In the genomic region with DNA sequence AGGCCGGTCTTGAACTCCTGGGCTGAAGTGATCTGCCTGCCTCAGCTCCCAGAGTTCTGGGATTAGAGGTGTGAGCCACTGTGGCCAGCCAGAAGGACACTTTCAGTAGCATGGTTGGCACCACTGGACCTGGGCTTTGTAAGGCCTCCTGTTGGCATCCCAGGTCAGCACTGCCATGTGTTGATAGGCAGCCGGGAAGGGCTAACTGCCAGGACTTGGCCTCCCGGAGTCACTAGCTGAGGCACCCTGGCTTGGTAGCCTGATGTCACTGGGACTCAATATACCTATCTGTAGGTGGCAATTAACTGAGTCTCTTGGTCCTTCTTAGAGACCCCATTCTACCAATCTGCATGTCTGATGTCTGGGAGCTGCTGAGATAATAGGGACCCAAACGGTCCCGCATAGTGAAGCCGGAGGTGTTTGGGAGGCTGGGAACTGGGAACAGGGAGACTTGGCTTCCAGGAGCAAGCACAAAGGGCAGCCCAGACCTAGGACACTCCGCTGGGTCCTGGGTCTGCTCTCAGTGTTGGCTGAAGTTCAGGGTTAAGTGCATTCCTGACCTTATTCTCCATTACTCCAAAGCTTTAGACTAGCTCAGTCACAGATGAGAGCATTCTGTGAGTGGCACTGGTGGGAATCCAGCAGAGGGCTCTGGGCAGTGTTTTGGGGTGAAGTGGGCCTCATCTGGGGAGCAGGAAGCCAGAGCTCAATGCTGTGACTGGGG, we compare ENCODE assay signal across 21 cellular contexts. TPM values are rescaled to one million over a fixed set of nuclear protein-coding genes. Genes with fewer than 3 reads are reported as not detected.
A peak's percentile ranks its signal among the peaks of the same experiment; 100 is the strongest.
DNase-seq lines count a peak whose midpoint lies in the region; ATAC-seq, FAIRE-seq and TF ChIP-seq lines count a peak whose summit lies in the region.
"Had no signal": no experiment of that assay in that cellular context is flagged by ENCODE, and none has a peak within 500 bp of the region (broad histone marks: within the 10 kb centered on the region; RNA-seq: fewer than 3 reads in every experiment).

No MANE protein-coding gene starts in this region.

- intact Hi-C loops in CD4-positive, alpha-beta T cell (cut with DNase I, micrococcal nuclease) = loop anchor here in 1 of 2 experiments (5.0 kb wide), 4 partner anchors 328 to 1358 kb away; a partner anchor contains a TSS
- intact Hi-C loops in activated CD8-positive, alpha-beta T cell treated with anti-CD3 and anti-CD28 coated beads for 36 hours (cut with micrococcal nuclease) = no loop called here
- intact Hi-C loops in right lobe of liver (cut with DNase I) = no loop called here

- POLR2A ChIA-PET in CD4-positive, alpha-beta T cell (lab: Charles Lee) = interaction anchor here (0.6 to 1.1 kb wide), 2 partner anchors 453 to 1283 kb away, joined by 4 read pairs; no protein-coding TSS in a partner anchor
- POLR2A ChIA-PET in CD8-positive, alpha-beta memory T cell (lab: Charles Lee) = no interaction called here
- POLR2A ChIA-PET in activated CD8-positive, alpha-beta T cell treated with anti-CD3 and anti-CD28 coated beads for 36 hours (lab: Charles Lee) = interaction anchor here (0.8 to 1.0 kb wide), 2 partner anchors 15 to 470 kb away, joined by 3 read pairs; no protein-coding TSS in a partner anchor

- no peaks in the 10 kb centered on the region for H3K9me3 ChIP-seq in CD4-positive, alpha-beta T cell (ENCODE audit: control insufficient read depth, low read length)
- H3K9me3 ChIP-seq in CD8-positive, alpha-beta memory T cell (ENCODE audit: low read length) = no peaks in the 10 kb centered on the region
- no peaks in the 10 kb centered on the region for H3K9me3 ChIP-seq in right lobe of liver
- H3K9me3 ChIP-seq: heart right ventricle had no signal

- no peak for TF ChIP-seq POLR2A in right lobe of liver (IDR thresholded peaks at IDR 0.05)

- peak overlapping the region; percentile 89 for H3K27ac Mint-ChIP-seq in CD4-positive, alpha-beta T cell
- peak overlapping the region in 3 of 8 donors; percentile 11 to 80 (median 76) for H3K27ac Mint-ChIP-seq in CD8-positive, alpha-beta memory T cell
- H3K27ac Mint-ChIP-seq in activated CD8-positive, alpha-beta T cell treated with anti-CD3 and anti-CD28 coated beads for 36 hours = peak overlapping the region; percentile 85

- no peaks in the 10 kb centered on the region for H3K27me3 ChIP-seq in CD4-positive, alpha-beta T cell (ENCODE audit: control insufficient read depth, insufficient read depth, low read length)
- no peaks in the 10 kb centered on the region for H3K27me3 ChIP-seq in CD8-positive, alpha-beta memory T cell (ENCODE audit: insufficient read depth, low read length, poor library complexity, severe bottlenecking)
- no peaks in the 10 kb centered on the region for H3K27me3 ChIP-seq in right lobe of liver
- H3K27me3 ChIP-seq: heart right ventricle had no signal

- no peaks in the 10 kb centered on the region for H3K27me3 Mint-ChIP-seq in CD4-positive, alpha-beta T cell
- peaks cover 0 to 4% of the 10 kb centered on the region in 2 donors for H3K27me3 Mint-ChIP-seq in CD8-positive, alpha-beta memory T cell
- no peaks in the 10 kb centered on the region for H3K27me3 Mint-ChIP-seq in activated CD8-positive, alpha-beta T cell treated with anti-CD3 and anti-CD28 coated beads for 36 hours

- H3K4me3 ChIP-seq in CD8-positive, alpha-beta memory T cell (ENCODE audit: low read length) = no peak overlapping the region
- no peak overlapping the region for H3K4me3 ChIP-seq in right lobe of liver
- H3K4me3 ChIP-seq: heart right ventricle, lung, smooth muscle cell had no signal

- H3K9me3 Mint-ChIP-seq in CD4-positive, alpha-beta T cell = no peaks in the 10 kb centered on the region
- H3K9me3 Mint-ChIP-seq in CD8-positive, alpha-beta memory T cell = no peaks in the 10 kb centered on the region
- H3K9me3 Mint-ChIP-seq in activated CD8-positive, alpha-beta T cell treated with anti-CD3 and anti-CD28 coated beads for 36 hours = no peaks in the 10 kb centered on the region

- CTCF ChIA-PET in CD4-positive, alpha-beta T cell (lab: Charles Lee) = interaction anchor here (0.7 kb wide), 1 partner anchor 157 kb away, joined by 3 read pairs; no protein-coding TSS in a partner anchor
- CTCF ChIA-PET in CD8-positive, alpha-beta memory T cell (lab: Charles Lee) = interaction anchor here (0.7 to 1.3 kb wide), 3 partner anchors 36 to 190 kb away, joined by 3 to 5 read pairs (median 3); no protein-coding TSS in a partner anchor
- CTCF ChIA-PET in activated CD8-positive, alpha-beta T cell treated with anti-CD3 and anti-CD28 coated beads for 36 hours (lab: Charles Lee) = interaction anchor here (0.6 to 0.9 kb wide), 3 partner anchors 9 to 61 kb away, joined by 3 read pairs; no protein-coding TSS in a partner anchor

- 47% methylated on average over 3 of the region's 7 CpGs for WGBS in right lobe of liver (ENCODE audit: insufficient coverage, low coverage, low lambda C conversion rate, missing lambda C conversion rate)

- peaks cover 32% of the 10 kb centered on the region for H3K4me1 Mint-ChIP-seq in CD4-positive, alpha-beta T cell (ENCODE audit: low read depth)
- H3K4me1 Mint-ChIP-seq in CD8-positive, alpha-beta memory T cell = peaks cover 23 to 36% (median 27%) of the 10 kb centered on the region in 3 donors
- H3K4me1 Mint-ChIP-seq in activated CD8-positive, alpha-beta T cell treated with anti-CD3 and anti-CD28 coated beads for 36 hours (ENCODE audit: low read depth) = peaks cover 32% of the 10 kb centered on the region

- H3K36me3 Mint-ChIP-seq in CD4-positive, alpha-beta T cell (ENCODE audit: low read depth) = peaks cover 5% of the 10 kb centered on the region
- peaks cover 0 to 3% (median 3%) of the 10 kb centered on the region in 3 donors for H3K36me3 Mint-ChIP-seq in CD8-positive, alpha-beta memory T cell
- no peaks in the 10 kb centered on the region for H3K36me3 Mint-ChIP-seq in activated CD8-positive, alpha-beta T cell treated with anti-CD3 and anti-CD28 coated beads for 36 hours (ENCODE audit: low read depth)

- no peak overlapping the region for H3K27ac ChIP-seq in CD4-positive, alpha-beta T cell (ENCODE audit: low read depth, low read length)
- no peak overlapping the region for H3K27ac ChIP-seq in CD8-positive, alpha-beta memory T cell (ENCODE audit: low read depth, low read length)
- H3K27ac ChIP-seq in right lobe of liver (peak overlapping the region in 1 of 3 donors; percentile 47), caudate nucleus (ENCODE audit: low read depth, low read length) (no peak overlapping the region)

- H3K4me1 ChIP-seq in CD8-positive, alpha-beta memory T cell (ENCODE audit: insufficient read depth, low read length) = peaks cover 27% of the 10 kb centered on the region
- H3K4me1 ChIP-seq in right lobe of liver = peaks cover 0 to 65% (median 20%) of the 10 kb centered on the region in 4 donors

- DNase-seq in CD4-positive, alpha-beta T cell = no peak
- DNase-seq in CD8-positive, alpha-beta memory T cell = no peak
- DNase-seq in activated CD8-positive, alpha-beta T cell treated with anti-CD3 and anti-CD28 coated beads for 36 hours = no peak
- DNase-seq in right lobe of liver = peak in 2 of 3 donors; percentile 76 to 77
- no peak for DNase-seq in HTR-8/SVneo (ENCODE audit: insufficient read length, low spot score)
- no peak for DNase-seq in caudate nucleus (lab: John Stamatoyannopoulos, UW)
- DNase-seq: aorta; GF-D8; heart right ventricle; immature natural killer cell; NCI-H1417; NCI-H2171; NCI-H774; stimulated activated CD8-positive, alpha-beta memory T cell treated with anti-CD3 and anti-CD28 coated beads, Interleukin-4, amount 100 ng/mL, for 48 hours had no signal

- no peak for TF ChIP-seq CTCF in CD4-positive, alpha-beta T cell (IDR thresholded peaks at IDR 0.05)
- no peak for TF ChIP-seq CTCF in activated CD8-positive, alpha-beta T cell treated with anti-CD3 and anti-CD28 coated beads for 36 hours (IDR thresholded peaks at IDR 0.05)
- no peak for TF ChIP-seq CTCF in right lobe of liver (IDR thresholded peaks at IDR 0.05)

- no peaks in the 10 kb centered on the region for H3K36me3 ChIP-seq in CD8-positive, alpha-beta memory T cell (ENCODE audit: insufficient read depth, low read length)
- H3K36me3 ChIP-seq in right lobe of liver = no peaks in the 10 kb centered on the region
- H3K36me3 ChIP-seq: heart right ventricle had no signal

- no peak for ATAC-seq in CD4-positive, alpha-beta T cell (ENCODE audit: poor library complexity)
- no peak for ATAC-seq in activated CD8-positive, alpha-beta T cell treated with anti-CD3 and anti-CD28 coated beads for 36 hours
- peak in 3 of 4 donors; percentile 13 to 34 (median 29) for ATAC-seq in right lobe of liver
- ATAC-seq in GM19452 (IDR thresholded peaks at IDR 0.05; ENCODE audit: unreplicated experiment) = no peak
- no peak for ATAC-seq in SK-N-SH treated with all-trans-retinoic acid at 6 μM for 48 hours
- ATAC-seq: heart right ventricle had no signal

- no peak for FAIRE-seq in HTR-8/SVneo (lab: Jason Lieb, UNC)
- FAIRE-seq: colon, TTC549 had no signal

- H3K4me3 Mint-ChIP-seq in CD4-positive, alpha-beta T cell = peak overlapping the region; percentile 85
- H3K4me3 Mint-ChIP-seq in CD8-positive, alpha-beta memory T cell = peak overlapping the region in 5 of 7 donors; percentile 9 to 80 (median 25)
- H3K4me3 Mint-ChIP-seq in activated CD8-positive, alpha-beta T cell treated with anti-CD3 and anti-CD28 coated beads for 36 hours = no peak overlapping the region

TF ChIP-seq in SK-N-SH treated with all-trans-retinoic acid at 6 μM for 48 hours, 23 proteins besides CTCF, POLR2A, EP300 and RAD21 (continues in another document):
- no peak for TF ChIP-seq TCF4 (CRISPR knock-in tag; IDR thresholded peaks at IDR 0.05; ENCODE audit: borderline replicate concordance)

RNA-seq across cellular contexts. Expression of a gene that starts 2.6 kb away (rescaled TPM):
- total RNA-seq in CD4-positive, alpha-beta T cell = 10 to 100 TPM; 15.3 to 19.6 TPM
- 1 to 10 TPM; 5.2 to 6.3 TPM for total RNA-seq in CD8-positive, alpha-beta memory T cell
- 19.1 TPM for polyA plus RNA-seq in CD8-positive, alpha-beta memory T cell
- 10 to 100 TPM; 11.1 to 15.1 TPM for total RNA-seq in activated CD8-positive, alpha-beta T cell treated with anti-CD3 and anti-CD28 coated beads for 36 hours
- total RNA-seq in right lobe of liver = 10 to 100 TPM; 19.3 to 56.3 (median 36.3) TPM

RNA-seq across cellular contexts. Expression of a gene that starts 14.4 kb away (rescaled TPM):
- not detected for total RNA-seq in CD4-positive, alpha-beta T cell
- total RNA-seq in CD8-positive, alpha-beta memory T cell = not detected
- polyA plus RNA-seq in CD8-positive, alpha-beta memory T cell = not detected
- total RNA-seq in activated CD8-positive, alpha-beta T cell treated with anti-CD3 and anti-CD28 coated beads for 36 hours = not detected
- not detected for total RNA-seq in right lobe of liver
- total RNA-seq: aorta, heart right ventricle, myocyte, smooth muscle cell had no signal
- polyA plus RNA-seq: aorta, heart right ventricle, immature natural killer cell, smooth muscle cell had no signal

RNA-seq across cellular contexts. Expression of a gene that starts 45.5 kb away (rescaled TPM):
- total RNA-seq in CD4-positive, alpha-beta T cell = 10 to 100 TPM; 48.5 to 54.9 TPM
- 10 to 100 TPM; 44.1 to 46.8 TPM for total RNA-seq in CD8-positive, alpha-beta memory T cell
- polyA plus RNA-seq in CD8-positive, alpha-beta memory T cell = 69.5 TPM
- total RNA-seq in activated CD8-positive, alpha-beta T cell treated with anti-CD3 and anti-CD28 coated beads for 36 hours = 10 to 100 TPM; 40.2 to 44.3 TPM
- 10 to 100 TPM in 4 of 6 experiments, 1 to 10 TPM in 2; 5.2 to 43.8 (median 20.1) TPM for total RNA-seq in right lobe of liver

Comparison
In these comparisons a context has a peak if more than half of its experiments do, and no peak if none do; other contexts are left out.
1. ATAC-seq: peak in right lobe of liver (3 of 4); none in CD4-positive, alpha-beta T cell (single experiment), activated CD8-positive, alpha-beta T cell treated with anti-CD3 and anti-CD28 coated beads for 36 hours (single experiment), GM19452 (single experiment) and SK-N-SH treated with all-trans-retinoic acid at 6 μM for 48 hours (single experiment).
2. DNase-seq: peak in right lobe of liver (2 of 3); none in CD4-positive, alpha-beta T cell (0 of 10), CD8-positive, alpha-beta memory T cell (0 of 5), activated CD8-positive, alpha-beta T cell treated with anti-CD3 and anti-CD28 coated beads for 36 hours (single experiment), HTR-8/SVneo (single experiment) and caudate nucleus (0 of 61).